8 cellular contexts compared by ENCODE assay signal in the genomic region with DNA sequence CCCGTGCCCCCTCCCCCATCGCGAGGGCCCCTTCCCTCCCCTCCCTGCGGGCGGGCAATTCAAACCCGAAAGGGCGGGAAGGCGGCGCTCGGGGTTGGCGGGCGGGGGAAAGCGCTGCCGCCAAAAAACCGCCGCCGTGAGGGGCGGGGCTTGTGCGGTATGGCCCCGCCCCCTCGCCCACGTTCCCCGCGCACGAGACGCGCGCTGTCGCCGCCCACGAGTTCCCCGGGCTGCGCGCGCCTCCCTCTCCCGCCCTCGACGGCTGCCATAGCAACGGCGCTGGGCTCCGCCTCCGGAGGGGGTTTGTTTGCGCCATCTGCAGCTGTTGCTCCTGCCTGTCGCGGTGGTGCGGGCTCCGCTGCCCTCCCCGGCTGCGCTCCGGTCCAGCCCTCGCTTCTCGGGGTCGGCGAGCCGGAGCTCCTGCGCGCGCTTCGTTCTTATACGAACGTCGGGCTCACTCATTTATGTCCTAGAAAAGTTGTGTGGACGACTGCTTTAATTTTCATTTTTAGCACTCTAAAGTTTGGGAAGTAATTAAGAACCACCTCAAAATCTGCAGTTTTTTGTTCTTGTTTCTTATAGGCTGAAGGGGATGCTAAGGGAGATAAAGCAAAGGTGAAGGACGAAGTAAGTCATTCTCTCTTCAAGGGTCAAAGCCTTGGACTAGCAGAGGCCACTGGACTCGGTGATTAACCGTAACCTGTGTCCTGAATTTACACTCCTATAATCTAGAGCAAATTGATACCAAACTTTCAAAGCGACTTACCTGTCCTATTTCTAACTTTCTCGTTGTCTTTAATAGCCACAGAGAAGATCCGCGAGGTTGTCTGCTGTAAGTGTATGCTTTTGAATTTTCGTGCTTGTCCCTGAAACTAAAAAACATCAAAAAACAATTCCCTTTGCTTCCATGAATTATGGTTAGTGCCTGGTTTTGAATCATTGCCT. TPM values are rescaled to one million over a fixed set of nuclear protein-coding genes. Genes with fewer than 3 reads are reported as not detected.
A peak's percentile ranks its signal among the peaks of the same experiment; 100 is the strongest.
DNase-seq lines count a peak whose midpoint lies in the region; ATAC-seq, FAIRE-seq and TF ChIP-seq lines count a peak whose summit lies in the region.

No MANE protein-coding gene starts in this region.

- H3K36me3 Mint-ChIP-seq in T-helper 1 cell treated with Interleukin-12 subunit alpha and Interleukin-12 subunit beta and Interleukin-4 antibody, amounts not matched to agents 30 μg/mL and 1 μg/mL, for 36 hours (ENCODE audit: low read depth): peaks cover 53% of the 10 kb centered on the region

- peak overlapping the region; percentile 83 to 99 (median 90) for H3K4me3 ChIP-seq in transverse colon

- peak; percentile 95 for FAIRE-seq in GM12891 (lab: Jason Lieb, UNC)

- TF ChIP-seq POLR2A in GM12891 (IDR thresholded peaks at IDR 0.05; ENCODE audit: low read depth, low read length) (0 out of 2 replicates have a peak, but pooled peaks have one; percentile 36), transverse colon (IDR thresholded peaks at IDR 0.05) (peak; percentile 37)

- peak; percentile 59 for ATAC-seq in HG02870 (IDR thresholded peaks at IDR 0.05; ENCODE audit: unreplicated experiment)
- ATAC-seq in left cardiac atrium: peak; percentile 89 to 93

- peaks cover 13 to 52% (median 41%) of the 10 kb centered on the region in 4 donors for H3K4me1 ChIP-seq in transverse colon

- no peak for TF ChIP-seq CTCF in transverse colon (IDR thresholded peaks at IDR 0.05)

- H3K36me3 ChIP-seq in transverse colon: peaks cover 0 to 20% (median 9%) of the 10 kb centered on the region in 4 donors

- H3K4me1 Mint-ChIP-seq in T-helper 1 cell treated with Interleukin-12 subunit alpha and Interleukin-12 subunit beta and Interleukin-4 antibody, amounts not matched to agents 30 μg/mL and 1 μg/mL, for 36 hours (ENCODE audit: low read depth): peaks cover 45% of the 10 kb centered on the region

- DNase-seq in GM12891 (ENCODE audit: insufficient read length, low spot score) (peak; percentile 84), NCI-H146 treated with DMSO at 0.1 percent for 48 hours (lab: John Stamatoyannopoulos, UW; ENCODE audit: unreplicated experiment) (peak; percentile 50), amniotic stem cell (lab: John Stamatoyannopoulos, UW) (peak; percentile 79), left cardiac atrium (peak; percentile 95), posterior cingulate gyrus (peak; percentile 95 to 100 (median 98)), transverse colon (peak; percentile 97)

- H3K9me3 ChIP-seq in transverse colon: no peaks in the 10 kb centered on the region

- no peaks in the 10 kb centered on the region for H3K27me3 ChIP-seq in transverse colon

- WGBS in transverse colon (ENCODE audit: low coverage in 1 of 2), 2 donors: 2 to 6% methylated on average over 8 to 41 of the region's 71 CpGs

- intact Hi-C loops in left cardiac atrium (cut with DNase I) (loop anchor here in 1 of 2 donors (2.0 kb wide), 1 partner anchor 28 kb away; no protein-coding TSS in a partner anchor), posterior cingulate gyrus (cut with DNase I) (loop anchor here (1.0 to 2.0 kb wide), 2 partner anchors 28 to 41 kb away; partner anchors contain the start of gene DHDDS), transverse colon (cut with DNase I; ENCODE audit: low total_unique reads) (no loop called here)

- TF ChIP-seq EP300 in transverse colon (IDR thresholded peaks at IDR 0.05; ENCODE audit: low read depth): no peak

- in situ Hi-C loops in transverse colon (cut with MboI; ENCODE audit: low pct_ligation_motif_present in 1 of 4, low pct_unique_long_range_greater_than_20kb in 1 of 4, low sequenced_read_pairs in 3 of 4): no loop called here

- peak overlapping the region; percentile 52 for H3K27ac Mint-ChIP-seq in T-helper 1 cell treated with Interleukin-12 subunit alpha and Interleukin-12 subunit beta and Interleukin-4 antibody, amounts not matched to agents 30 μg/mL and 1 μg/mL, for 36 hours

- peak overlapping the region; percentile 84 for H3K4me3 Mint-ChIP-seq in T-helper 1 cell treated with Interleukin-12 subunit alpha and Interleukin-12 subunit beta and Interleukin-4 antibody, amounts not matched to agents 30 μg/mL and 1 μg/mL, for 36 hours

- H3K9me3 Mint-ChIP-seq in T-helper 1 cell treated with Interleukin-12 subunit alpha and Interleukin-12 subunit beta and Interleukin-4 antibody, amounts not matched to agents 30 μg/mL and 1 μg/mL, for 36 hours: no peaks in the 10 kb centered on the region

- no peaks in the 10 kb centered on the region for H3K27me3 Mint-ChIP-seq in T-helper 1 cell treated with Interleukin-12 subunit alpha and Interleukin-12 subunit beta and Interleukin-4 antibody, amounts not matched to agents 30 μg/mL and 1 μg/mL, for 36 hours (ENCODE audit: low read depth)

- peak overlapping the region; percentile 99 to 100 (median 100) for H3K27ac ChIP-seq in transverse colon

TF ChIP-seq in GM12891, 5 proteins besides CTCF, POLR2A, EP300 and RAD21:
- TF ChIP-seq PAX5 (IDR thresholded peaks at IDR 0.05; ENCODE audit: insufficient read depth, low read length, severe bottlenecking): no peak
- TF ChIP-seq POU2F2 (IDR thresholded peaks at IDR 0.05; ENCODE audit: low read depth, low read length): 0 out of 2 replicates have a peak, but pooled peaks have one; percentile 7
- TF ChIP-seq POLR2AphosphoS5 (IDR thresholded peaks at IDR 0.05; ENCODE audit: low read depth, low read length): peak; percentile 75

RNA-seq across cellular contexts. Expression of gene HMGN2, which starts 0.9 kb away (rescaled TPM):
- 573 TPM for polyA plus RNA-seq in GM12891 (2012; ENCODE audit: low read depth, missing spikeins)
- total RNA-seq in left cardiac atrium (100 to 1,000 TPM; 125 to 165 TPM), transverse colon (100 to 1,000 TPM in 3 of 4 donors, 10 to 100 TPM in 1; 58.7 to 194 (median 165) TPM)

RNA-seq across cellular contexts. Expression of gene DHDDS, which starts 41.1 kb away (rescaled TPM):
- polyA plus RNA-seq in GM12891 (2012; ENCODE audit: low read depth, missing spikeins): 21.6 TPM
- total RNA-seq in left cardiac atrium (10 to 100 TPM; 44.7 to 49.6 TPM), transverse colon (100 to 1,000 TPM in 3 of 4 donors, 10 to 100 TPM in 1; 83.4 to 204 (median 131) TPM)

RNA-seq across cellular contexts. Expression of gene RPS6KA1, which starts 56.4 kb away (rescaled TPM):
- polyA plus RNA-seq in GM12891 (2012; ENCODE audit: low read depth, missing spikeins): 86.7 TPM
- total RNA-seq in left cardiac atrium (1 to 10 TPM; 7.4 to 9.3 TPM), transverse colon (100 to 1,000 TPM; 153 to 202 (median 174) TPM)

Comparison
In these comparisons a context has a peak if more than half of its experiments do, and no peak if none do; other contexts are left out.
1. Peak in every context shown above with its lines: DNase-seq, ATAC-seq, H3K4me3 ChIP-seq and H3K27ac ChIP-seq.
2. RNA of gene RPS6KA1, which starts 56.4 kb away (total RNA-seq): 153 to 202 TPM in transverse colon; 7.4 to 9.3 TPM in left cardiac atrium; every median in the first group is over 10 times any median in the second.